In the genomic region with DNA sequence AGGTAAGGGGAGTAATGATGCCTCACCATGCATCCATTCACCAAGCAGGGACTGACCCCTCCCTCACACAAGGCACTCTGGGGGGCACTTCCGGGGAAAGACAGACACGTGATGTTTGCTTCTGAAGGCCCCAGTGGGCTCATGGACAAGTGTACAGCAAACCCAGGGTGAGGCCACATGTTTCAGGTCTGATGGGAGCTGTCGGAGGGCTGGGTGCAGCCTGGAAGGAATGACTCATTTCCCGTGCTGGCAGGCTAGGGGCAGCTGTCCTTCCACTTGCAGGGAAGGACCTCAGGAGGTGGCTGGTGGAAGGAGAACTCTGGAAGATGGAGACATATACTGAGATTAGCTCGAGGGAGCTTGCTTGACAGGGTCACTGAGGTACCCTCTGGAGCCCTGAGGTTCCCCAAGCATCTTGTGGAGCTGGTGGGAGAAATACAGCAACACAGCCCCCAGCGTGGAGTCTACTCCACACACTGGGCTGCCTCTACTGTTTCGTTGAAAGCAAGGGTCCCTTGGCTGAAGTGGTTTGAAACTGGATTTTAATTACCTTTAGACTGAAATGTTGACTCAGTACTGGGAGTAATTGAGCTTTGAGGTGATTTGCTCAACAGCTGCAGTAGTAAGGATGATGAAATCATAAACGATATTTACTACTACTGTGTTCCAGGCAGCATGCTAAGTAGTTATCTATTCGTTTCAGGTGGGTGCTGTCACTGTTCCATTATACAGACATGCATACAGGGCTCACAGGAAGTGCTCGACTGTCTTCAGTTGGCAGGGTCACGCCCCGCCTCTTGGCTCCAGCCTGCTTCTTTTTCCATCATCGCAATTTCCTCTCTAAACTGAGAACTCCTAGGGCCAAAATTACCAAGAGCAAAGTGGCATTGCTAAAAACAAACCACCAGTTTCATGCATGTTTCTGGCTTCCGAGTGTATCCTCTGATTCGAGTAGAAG, we compare ENCODE assay signal across 8 cellular contexts.
DNase-seq lines count a peak whose midpoint lies in the region; ATAC-seq and TF ChIP-seq lines count a peak whose summit lies in the region.

No MANE protein-coding gene starts in this region.

- peak overlapping the region; percentile 47 for H3K4me3 Mint-ChIP-seq in activated CD4-positive, alpha-beta T cell treated with anti-CD3 and anti-CD28 coated beads, Interleukin-2, amount 10 ng/mL, durations not matched to agents 24 days and 14 days
- H3K4me3 Mint-ChIP-seq in stimulated activated naive B cell treated with anti-CD40 and anti-IgM and Interleukin-4, amounts not matched to agents 10 μg/mL and 1 μg/mL and 100 μg/mL, for 72 hours: no peak overlapping the region

- peak overlapping the region; percentile 91 for H3K27ac Mint-ChIP-seq in activated CD4-positive, alpha-beta T cell treated with anti-CD3 and anti-CD28 coated beads, Interleukin-2, amount 10 ng/mL, durations not matched to agents 24 days and 14 days
- no peak overlapping the region for H3K27ac Mint-ChIP-seq in stimulated activated naive B cell treated with anti-CD40 and anti-IgM and Interleukin-4, amounts not matched to agents 10 μg/mL and 1 μg/mL and 100 μg/mL, for 72 hours

- no peak overlapping the region for H3K4me3 ChIP-seq in skeletal muscle cell (ENCODE audit: low read depth, low read length)

- H3K9me3 Mint-ChIP-seq in activated CD4-positive, alpha-beta T cell treated with anti-CD3 and anti-CD28 coated beads, Interleukin-2, amount 10 ng/mL, durations not matched to agents 24 days and 14 days: no peaks in the 10 kb centered on the region
- no peaks in the 10 kb centered on the region for H3K9me3 Mint-ChIP-seq in stimulated activated naive B cell treated with anti-CD40 and anti-IgM and Interleukin-4, amounts not matched to agents 10 μg/mL and 1 μg/mL and 100 μg/mL, for 72 hours

- ATAC-seq in stimulated activated naive B cell treated with anti-CD40 and anti-IgM and Interleukin-4, amounts not matched to agents 10 μg/mL and 1 μg/mL and 100 μg/mL, for 72 hours (replicated peaks): no peak

- H3K27me3 Mint-ChIP-seq in activated CD4-positive, alpha-beta T cell treated with anti-CD3 and anti-CD28 coated beads, Interleukin-2, amount 10 ng/mL, durations not matched to agents 24 days and 14 days: no peaks in the 10 kb centered on the region
- peaks cover 12 to 17% of the 10 kb centered on the region in 2 donors for H3K27me3 Mint-ChIP-seq in stimulated activated naive B cell treated with anti-CD40 and anti-IgM and Interleukin-4, amounts not matched to agents 10 μg/mL and 1 μg/mL and 100 μg/mL, for 72 hours

- TF ChIP-seq RAD21 in Ishikawa (IDR thresholded peaks at IDR 0.05; ENCODE audit: low read depth): peak; percentile 14; the same call in 1 of the 2 replicates

- DNase-seq in ACHN: peak; percentile 22
- peak; percentile 79 for DNase-seq in activated CD4-positive, alpha-beta T cell treated with anti-CD3 and anti-CD28 coated beads, Interleukin-2, amount 10 ng/mL, durations not matched to agents 24 days and 14 days
- DNase-seq in fibroblast of the conjunctiva (ENCODE audit: low read depth): peak; percentile 67
- peak; percentile 34 for DNase-seq in skeletal muscle cell (ENCODE audit: low read depth)
- DNase-seq in stimulated activated naive B cell treated with anti-CD40 and anti-IgM and Interleukin-4, amounts not matched to agents 10 μg/mL and 1 μg/mL and 100 μg/mL, for 72 hours: no peak
- no peak for DNase-seq in SHP77 treated with DMSO at 0.1 percent for 48 hours (lab: John Stamatoyannopoulos, UW)
- no peak for DNase-seq in hippocampal formation (lab: John Stamatoyannopoulos, UW)

- peaks cover 30% of the 10 kb centered on the region for H3K4me1 Mint-ChIP-seq in activated CD4-positive, alpha-beta T cell treated with anti-CD3 and anti-CD28 coated beads, Interleukin-2, amount 10 ng/mL, durations not matched to agents 24 days and 14 days
- peaks cover 2 to 4% of the 10 kb centered on the region in 2 donors for H3K4me1 Mint-ChIP-seq in stimulated activated naive B cell treated with anti-CD40 and anti-IgM and Interleukin-4, amounts not matched to agents 10 μg/mL and 1 μg/mL and 100 μg/mL, for 72 hours

- H3K36me3 Mint-ChIP-seq in activated CD4-positive, alpha-beta T cell treated with anti-CD3 and anti-CD28 coated beads, Interleukin-2, amount 10 ng/mL, durations not matched to agents 24 days and 14 days (ENCODE audit: low read depth): no peaks in the 10 kb centered on the region
- no peaks in the 10 kb centered on the region for H3K36me3 Mint-ChIP-seq in stimulated activated naive B cell treated with anti-CD40 and anti-IgM and Interleukin-4, amounts not matched to agents 10 μg/mL and 1 μg/mL and 100 μg/mL, for 72 hours

- intact Hi-C loops in activated CD4-positive, alpha-beta T cell treated with anti-CD3 and anti-CD28 coated beads, Interleukin-2, amount 10 ng/mL, durations not matched to agents 24 days and 14 days (cut with micrococcal nuclease): loop anchor here (2.0 to 5.0 kb wide), 2 partner anchors 59 to 226 kb away; no protein-coding TSS in a partner anchor

- in situ Hi-C loops in ACHN (cut with HindIII; ENCODE audit: low pct_ligation_motif_present, low pct_unique_long_range_greater_than_20kb, low sequenced_read_pairs): no loop called here

- 0 out of 2 replicates have a peak, but pooled peaks have one; percentile 34 for TF ChIP-seq EP300 in Ishikawa (IDR thresholded peaks at IDR 0.05; ENCODE audit: borderline replicate concordance)

TF ChIP-seq in Ishikawa, 13 proteins besides CTCF, POLR2A, EP300 and RAD21:
- TF ChIP-seq, protein P1, sequence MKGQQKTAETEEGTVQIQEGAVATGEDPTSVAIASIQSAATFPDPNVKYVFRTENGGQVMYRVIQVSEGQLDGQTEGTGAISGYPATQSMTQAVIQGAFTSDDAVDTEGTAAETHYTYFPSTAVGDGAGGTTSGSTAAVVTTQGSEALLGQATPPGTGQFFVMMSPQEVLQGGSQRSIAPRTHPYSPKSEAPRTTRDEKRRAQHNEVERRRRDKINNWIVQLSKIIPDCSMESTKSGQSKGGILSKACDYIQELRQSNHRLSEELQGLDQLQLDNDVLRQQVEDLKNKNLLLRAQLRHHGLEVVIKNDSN (IDR thresholded peaks at IDR 0.05): peak; percentile 63
- TF ChIP-seq EGR1 (IDR thresholded peaks at IDR 0.05): no peak
- TF ChIP-seq NFIC (IDR thresholded peaks at IDR 0.05): peak; percentile 17; the same call in 1 of the 2 replicates
- no peak for TF ChIP-seq TAF1 (IDR thresholded peaks at IDR 0.05; ENCODE audit: low read depth)
- peak; percentile 54; the same call in 1 of the 2 replicates for TF ChIP-seq TCF12 (IDR thresholded peaks at IDR 0.05; ENCODE audit: low read depth)
- TF ChIP-seq YY1 (IDR thresholded peaks at IDR 0.05; ENCODE audit: low read depth): no peak
- no peak for TF ChIP-seq CEBPB (IDR thresholded peaks at IDR 0.05)
- TF ChIP-seq, protein P2, sequence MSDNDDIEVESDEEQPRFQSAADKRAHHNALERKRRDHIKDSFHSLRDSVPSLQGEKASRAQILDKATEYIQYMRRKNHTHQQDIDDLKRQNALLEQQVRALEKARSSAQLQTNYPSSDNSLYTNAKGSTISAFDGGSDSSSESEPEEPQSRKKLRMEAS (IDR thresholded peaks at IDR 0.05): peak; percentile 82
- no peak for TF ChIP-seq TEAD4 (IDR thresholded peaks at IDR 0.05)
- no peak for TF ChIP-seq ZBTB7A (IDR thresholded peaks at IDR 0.05; ENCODE audit: low read depth)
- TF ChIP-seq CREB1 (IDR thresholded peaks at IDR 0.05; ENCODE audit: low read depth): no peak
- TF ChIP-seq FOXM1 (IDR thresholded peaks at IDR 0.05; ENCODE audit: borderline replicate concordance, low read depth): no peak
- TF ChIP-seq, protein P3, sequence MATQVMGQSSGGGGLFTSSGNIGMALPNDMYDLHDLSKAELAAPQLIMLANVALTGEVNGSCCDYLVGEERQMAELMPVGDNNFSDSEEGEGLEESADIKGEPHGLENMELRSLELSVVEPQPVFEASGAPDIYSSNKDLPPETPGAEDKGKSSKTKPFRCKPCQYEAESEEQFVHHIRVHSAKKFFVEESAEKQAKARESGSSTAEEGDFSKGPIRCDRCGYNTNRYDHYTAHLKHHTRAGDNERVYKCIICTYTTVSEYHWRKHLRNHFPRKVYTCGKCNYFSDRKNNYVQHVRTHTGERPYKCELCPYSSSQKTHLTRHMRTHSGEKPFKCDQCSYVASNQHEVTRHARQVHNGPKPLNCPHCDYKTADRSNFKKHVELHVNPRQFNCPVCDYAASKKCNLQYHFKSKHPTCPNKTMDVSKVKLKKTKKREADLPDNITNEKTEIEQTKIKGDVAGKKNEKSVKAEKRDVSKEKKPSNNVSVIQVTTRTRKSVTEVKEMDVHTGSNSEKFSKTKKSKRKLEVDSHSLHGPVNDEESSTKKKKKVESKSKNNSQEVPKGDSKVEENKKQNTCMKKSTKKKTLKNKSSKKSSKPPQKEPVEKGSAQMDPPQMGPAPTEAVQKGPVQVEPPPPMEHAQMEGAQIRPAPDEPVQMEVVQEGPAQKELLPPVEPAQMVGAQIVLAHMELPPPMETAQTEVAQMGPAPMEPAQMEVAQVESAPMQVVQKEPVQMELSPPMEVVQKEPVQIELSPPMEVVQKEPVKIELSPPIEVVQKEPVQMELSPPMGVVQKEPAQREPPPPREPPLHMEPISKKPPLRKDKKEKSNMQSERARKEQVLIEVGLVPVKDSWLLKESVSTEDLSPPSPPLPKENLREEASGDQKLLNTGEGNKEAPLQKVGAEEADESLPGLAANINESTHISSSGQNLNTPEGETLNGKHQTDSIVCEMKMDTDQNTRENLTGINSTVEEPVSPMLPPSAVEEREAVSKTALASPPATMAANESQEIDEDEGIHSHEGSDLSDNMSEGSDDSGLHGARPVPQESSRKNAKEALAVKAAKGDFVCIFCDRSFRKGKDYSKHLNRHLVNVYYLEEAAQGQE (IDR thresholded peaks at IDR 0.05; ENCODE audit: low read depth): no peak
TF ChIP-seq in Ishikawa: peak in this region for 4.

Comparison
In these comparisons a context has a peak if more than half of its experiments do, and no peak if none do; other contexts are left out.
1. DNase-seq: peak in ACHN (single experiment), activated CD4-positive, alpha-beta T cell treated with anti-CD3 and anti-CD28 coated beads, Interleukin-2, amount 10 ng/mL, durations not matched to agents 24 days and 14 days (single experiment), fibroblast of the conjunctiva (single experiment) and skeletal muscle cell (single experiment); none in stimulated activated naive B cell treated with anti-CD40 and anti-IgM and Interleukin-4, amounts not matched to agents 10 μg/mL and 1 μg/mL and 100 μg/mL, for 72 hours (single experiment), SHP77 treated with DMSO at 0.1 percent for 48 hours (single experiment) and hippocampal formation (0 of 2).